In the genomic region with DNA sequence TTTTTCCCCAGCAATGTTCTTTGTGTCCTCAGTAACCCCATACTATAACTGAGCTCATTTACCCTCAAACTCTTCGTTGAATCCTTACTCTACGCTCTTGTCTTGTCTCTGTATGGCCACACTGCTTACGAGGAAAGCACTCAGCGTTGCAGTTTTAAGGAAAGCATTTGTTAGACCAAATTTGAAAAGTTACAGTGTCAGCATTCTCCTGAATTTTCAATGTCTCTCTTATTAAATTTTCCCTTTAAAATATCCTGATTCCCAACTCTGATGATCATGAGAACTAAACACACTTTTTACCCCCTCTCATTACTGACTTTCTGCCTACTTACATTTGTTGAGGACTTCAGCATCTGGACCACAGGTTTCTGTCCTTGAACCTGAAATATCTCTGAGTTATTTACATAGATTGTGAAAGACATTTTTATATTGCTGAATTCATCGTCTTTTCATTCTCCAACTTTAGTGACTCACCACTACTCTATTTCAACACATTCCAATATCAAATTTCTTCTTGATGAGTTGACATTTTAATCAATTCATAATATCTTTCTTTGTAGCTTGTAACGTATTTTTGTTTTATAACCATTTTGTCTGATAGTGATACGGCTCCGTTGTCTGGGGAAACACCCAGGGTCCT, we compare ENCODE assay signal across 16 cellular contexts. TPM values are rescaled to one million over a fixed set of nuclear protein-coding genes. Genes with fewer than 3 reads are reported as not detected.
A peak's percentile ranks its signal among the peaks of the same experiment; 100 is the strongest.
DNase-seq lines count a peak whose midpoint lies in the region; ATAC-seq lines count a peak whose summit lies in the region.
"Had no signal": no experiment of that assay in that cellular context is flagged by ENCODE, and none has a peak within 500 bp of the region (broad histone marks: within the 10 kb centered on the region; RNA-seq: fewer than 3 reads in every experiment).

No MANE protein-coding gene starts in this region.

- no peak overlapping the region for H3K4me2 ChIP-seq in mesenchymal stem cell (ENCODE audit: low read length, poor library complexity, severe bottlenecking)

- no peak overlapping the region for H4K91ac ChIP-seq in mesenchymal stem cell (ENCODE audit: low read length)

- WGBS in mesenchymal stem cell: 72% methylated on average over 7 of the region's 8 CpGs

- no peak overlapping the region for H2AK5ac ChIP-seq in mesenchymal stem cell (ENCODE audit: low read length, severe bottlenecking)

- no peaks in the 10 kb centered on the region for H3K9me3 ChIP-seq in endocrine pancreas (ENCODE audit: control insufficient read depth, low read length)
- H3K9me3 ChIP-seq in mesenchymal stem cell (ENCODE audit: control insufficient read depth, low read length): no peaks in the 10 kb centered on the region
- H3K9me3 ChIP-seq: gastrocnemius medialis had no signal

- no peak overlapping the region for H2BK12ac ChIP-seq in mesenchymal stem cell (ENCODE audit: low read length in 2 of 2)

- no peak overlapping the region for H3K14ac ChIP-seq in mesenchymal stem cell (ENCODE audit: low read length in 2 of 2)

- H3K4me3 ChIP-seq in endocrine pancreas (ENCODE audit: control insufficient read depth, insufficient read depth, low read length) (peak overlapping the region; percentile 4), mesenchymal stem cell (ENCODE audit: insufficient read depth in 1 of 2, low read depth in 1 of 2, low read length in 2 of 2) (peak overlapping the region in 1 of 2 experiments; percentile 64)
- H3K4me3 ChIP-seq: gastrocnemius medialis, right atrium auricular region had no signal

- no peak overlapping the region for H3K27ac ChIP-seq in mesenchymal stem cell (ENCODE audit: low read length, poor library complexity, severe bottlenecking)
- H3K27ac ChIP-seq: gastrocnemius medialis, right atrium auricular region had no signal

- H2BK120ac ChIP-seq in mesenchymal stem cell (ENCODE audit: low read depth, low read length): no peak overlapping the region

- H3K36me3 ChIP-seq in endocrine pancreas (ENCODE audit: control insufficient read depth, insufficient read depth, low read length) (no peaks in the 10 kb centered on the region), mesenchymal stem cell (ENCODE audit: control insufficient read depth in 1 of 2, insufficient read depth in 2 of 2, low read depth in 1 of 2, low read length in 2 of 2) (no peaks in the 10 kb centered on the region)
- H3K36me3 ChIP-seq: gastrocnemius medialis, right atrium auricular region had no signal

- H3K9ac ChIP-seq in endocrine pancreas (ENCODE audit: control insufficient read depth, insufficient read depth, low read length) (no peak overlapping the region), mesenchymal stem cell (ENCODE audit: low read length) (peak overlapping the region; percentile 50)

- no peak for ATAC-seq in GM21515 (IDR thresholded peaks at IDR 0.05; ENCODE audit: unreplicated experiment)
- ATAC-seq: gastrocnemius medialis; natural killer cell; stimulated activated naive CD8-positive, alpha-beta T cell treated with anti-CD3 and anti-CD28 coated beads, Interleukin-15, Interleukin-2, amounts not matched to agents 100 U/mL and 50 U/mL, for 24 hours had no signal

- no peak overlapping the region for H3K4ac ChIP-seq in mesenchymal stem cell (ENCODE audit: low read depth in 1 of 2, low read length in 2 of 2)

- H3K18ac ChIP-seq in mesenchymal stem cell (ENCODE audit: low read depth in 1 of 2, low read length in 2 of 2): no peak overlapping the region

- no peak overlapping the region for H2BK15ac ChIP-seq in mesenchymal stem cell (ENCODE audit: low read depth, poor library complexity, severe bottlenecking)

- DNase-seq in EL (peak; percentile 79), M059J (ENCODE audit: low read depth) (peak; percentile 58), mesenchymal stem cell (no peak), GF-D8 (lab: John Stamatoyannopoulos, UW) (no peak), islet precursor cell (no peak), T-helper 2 cell (no peak)
- DNase-seq: central memory CD4-positive, alpha-beta T cell; gastrocnemius medialis; natural killer cell; NCI-H187; Right ventricle myocardium superior; stimulated activated naive CD8-positive, alpha-beta T cell treated with anti-CD3 and anti-CD28 coated beads, Interleukin-15, Interleukin-2, amounts not matched to agents 100 U/mL and 50 U/mL, for 24 hours had no signal

- no peaks in the 10 kb centered on the region for H3K79me1 ChIP-seq in mesenchymal stem cell (replicated peaks; ENCODE audit: low read length, poor library complexity, severe bottlenecking)

- H4K8ac ChIP-seq in mesenchymal stem cell (ENCODE audit: low read length): no peak overlapping the region

- H3K27me3 ChIP-seq in endocrine pancreas (ENCODE audit: control insufficient read depth, insufficient read depth, low read length) (no peaks in the 10 kb centered on the region), mesenchymal stem cell (ENCODE audit: control insufficient read depth in 1 of 2, insufficient read depth in 1 of 2, low read length in 2 of 2) (no peaks in the 10 kb centered on the region)
- H3K27me3 ChIP-seq: gastrocnemius medialis, right atrium auricular region had no signal

- H2AFZ ChIP-seq in mesenchymal stem cell (ENCODE audit: low read depth, low read length): no peak overlapping the region

- no peak overlapping the region for H3K23ac ChIP-seq in mesenchymal stem cell (ENCODE audit: low read length in 2 of 2)

- H3K4me1 ChIP-seq in endocrine pancreas (ENCODE audit: control insufficient read depth, insufficient read depth, low read length): no peaks in the 10 kb centered on the region
- no peaks in the 10 kb centered on the region for H3K4me1 ChIP-seq in mesenchymal stem cell (ENCODE audit: control insufficient read depth, insufficient read depth, low read depth, low read length)
- H3K4me1 ChIP-seq: gastrocnemius medialis, right atrium auricular region had no signal

- no peak overlapping the region for H2BK5ac ChIP-seq in mesenchymal stem cell (ENCODE audit: low read depth, low read length, poor library complexity, severe bottlenecking)

RNA-seq across cellular contexts. Expression of a gene that starts 19.8 kb away (rescaled TPM):
- total RNA-seq in M059J (2014; rRNA removed; shearing (Covaris generic)): 3.2 and 4.4 TPM in 2 replicates
- not detected for polyA plus RNA-seq in mesenchymal stem cell (2013, experiment 1 of 2)
- not detected for polyA plus RNA-seq in mesenchymal stem cell (2013, experiment 2 of 2)
- total RNA-seq: gastrocnemius medialis, Right ventricle myocardium superior had no signal
- polyA plus RNA-seq: CD14-positive monocyte had no signal

Comparison
In these comparisons a context has a peak if more than half of its experiments do, and no peak if none do; other contexts are left out.
1. DNase-seq: peak in EL (single experiment) and M059J (single experiment); none in mesenchymal stem cell (single experiment), GF-D8 (single experiment), islet precursor cell (single experiment) and T-helper 2 cell (0 of 5).